ENCODE assay signal across 17 cellular contexts in the genomic region with DNA sequence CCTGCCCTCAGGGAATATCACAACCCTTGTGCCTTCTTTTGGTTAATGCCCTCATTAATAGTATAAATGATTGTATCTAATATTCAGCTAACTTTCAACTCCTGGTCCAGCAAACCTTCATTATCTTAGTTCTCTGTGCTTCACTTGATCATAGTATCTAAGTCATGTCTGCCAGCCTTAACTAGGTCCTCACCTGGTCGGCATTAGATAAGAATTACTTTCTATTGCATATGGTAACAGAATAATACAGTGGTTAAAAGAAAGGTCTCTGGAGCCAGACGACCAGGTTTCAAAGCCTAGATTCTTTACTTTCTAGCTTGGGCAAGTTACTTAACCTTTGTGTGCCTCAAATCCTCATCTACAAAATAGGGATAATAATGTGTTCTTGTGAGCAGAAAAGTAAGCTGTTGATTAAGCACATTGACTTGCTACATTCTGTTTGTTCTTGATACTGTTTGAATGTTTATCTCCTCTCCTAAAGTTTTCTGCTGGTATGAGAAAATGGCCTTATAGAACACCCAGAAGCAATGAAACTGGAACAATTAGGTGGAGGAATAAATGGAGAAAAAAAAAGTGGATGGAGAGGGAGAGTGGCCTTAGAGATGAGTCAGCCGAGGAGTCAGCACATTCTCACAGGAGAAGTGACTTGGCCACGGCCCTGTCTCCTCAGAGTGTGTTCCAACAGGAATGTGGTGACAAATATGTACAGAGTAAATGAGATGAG.
A peak's percentile ranks its signal among the peaks of the same experiment; 100 is the strongest.
DNase-seq lines count a peak whose midpoint lies in the region; TF ChIP-seq lines count a peak whose summit lies in the region.
"Had no signal": no experiment of that assay in that cellular context is flagged by ENCODE, and none has a peak within 500 bp of the region (broad histone marks: within the 10 kb centered on the region; RNA-seq: fewer than 3 reads in every experiment).

No MANE protein-coding gene starts in this region.

- no peak for TF ChIP-seq POLR2A in erythroblast (IDR thresholded peaks at IDR 0.05; ENCODE audit: low read length)

- no peak overlapping the region for H3K27ac Mint-ChIP-seq in CD8-positive, alpha-beta memory T cell
- H3K27ac Mint-ChIP-seq: activated naive CD8-positive, alpha-beta T cell treated with anti-CD3 and anti-CD28 coated beads, Interleukin-2, amount 10 ng/mL, durations not matched to agents 7 days and 5 days; CD4-positive, alpha-beta T cell; natural killer cell treated with Interleukin-12 subunit alpha and Interleukin-12 subunit beta and Interleukin-15 and Interleukin-18, amount 100 ng/mL, for 72 hours had no signal

- POLR2A ChIA-PET in CD8-positive, alpha-beta memory T cell (lab: Charles Lee): no interaction called here

- H3K27me3 Mint-ChIP-seq in CD8-positive, alpha-beta memory T cell: no peaks in the 10 kb centered on the region
- H3K27me3 Mint-ChIP-seq: activated naive CD8-positive, alpha-beta T cell treated with anti-CD3 and anti-CD28 coated beads, Interleukin-2, amount 10 ng/mL, durations not matched to agents 7 days and 5 days; CD4-positive, alpha-beta T cell; natural killer cell treated with Interleukin-12 subunit alpha and Interleukin-12 subunit beta and Interleukin-15 and Interleukin-18, amount 100 ng/mL, for 72 hours had no signal

- no peak overlapping the region for H3K4me3 Mint-ChIP-seq in CD8-positive, alpha-beta memory T cell
- H3K4me3 Mint-ChIP-seq: activated naive CD8-positive, alpha-beta T cell treated with anti-CD3 and anti-CD28 coated beads, Interleukin-2, amount 10 ng/mL, durations not matched to agents 7 days and 5 days; CD4-positive, alpha-beta T cell; natural killer cell treated with Interleukin-12 subunit alpha and Interleukin-12 subunit beta and Interleukin-15 and Interleukin-18, amount 100 ng/mL, for 72 hours had no signal

- H3K36me3 ChIP-seq in CD8-positive, alpha-beta memory T cell (ENCODE audit: insufficient read depth, low read length): no peaks in the 10 kb centered on the region
- H3K36me3 ChIP-seq: left ventricle myocardium inferior had no signal

- no peak overlapping the region for H3K27ac ChIP-seq in CD8-positive, alpha-beta memory T cell (ENCODE audit: low read depth, low read length)
- H3K27ac ChIP-seq: left ventricle myocardium inferior, VCaP had no signal

- CTCF ChIA-PET in CD8-positive, alpha-beta memory T cell (lab: Charles Lee): no interaction called here

- no peak overlapping the region for H3K4me3 ChIP-seq in CD8-positive, alpha-beta memory T cell (ENCODE audit: low read length)
- H3K4me3 ChIP-seq: left ventricle myocardium inferior had no signal

- peak; percentile 67 for DNase-seq in ELR (ENCODE audit: low read depth)
- peak; percentile 28 for DNase-seq in OCI-M1 (lab: John Stamatoyannopoulos, UW)
- DNase-seq in erythroblast (lab: John Stamatoyannopoulos, UW): peak; percentile 39 to 66
- DNase-seq in renal cortical epithelial cell (ENCODE audit: low read depth): peak; percentile 64
- DNase-seq in CD8-positive, alpha-beta memory T cell: no peak
- no peak for DNase-seq in KBM-7
- no peak for DNase-seq in NCI-H1436 (lab: John Stamatoyannopoulos, UW)
- DNase-seq in HUDEP-2 (lab: John Stamatoyannopoulos, UW; ENCODE audit: unreplicated experiment in 76 of 76): no peak
- DNase-seq: activated naive CD8-positive, alpha-beta T cell treated with anti-CD3 and anti-CD28 coated beads, Interleukin-2, amount 10 ng/mL, durations not matched to agents 7 days and 5 days; CD4-positive, alpha-beta T cell; cortex of kidney; Kasumi-1; left ventricle myocardium inferior; NCI-H2029; SK-N-SH had no signal

- in situ Hi-C loops in KBM-7 (cut with MboI; ENCODE audit: low pct_unique_long_range_greater_than_20kb, low sequenced_read_pairs): no loop called here

- no peaks in the 10 kb centered on the region for H3K4me1 Mint-ChIP-seq in CD8-positive, alpha-beta memory T cell
- H3K4me1 Mint-ChIP-seq: activated naive CD8-positive, alpha-beta T cell treated with anti-CD3 and anti-CD28 coated beads, Interleukin-2, amount 10 ng/mL, durations not matched to agents 7 days and 5 days had no signal

- peaks cover 1 to 11% (median 2%) of the 10 kb centered on the region in 5 donors for H3K9me3 Mint-ChIP-seq in CD8-positive, alpha-beta memory T cell
- H3K9me3 Mint-ChIP-seq: activated naive CD8-positive, alpha-beta T cell treated with anti-CD3 and anti-CD28 coated beads, Interleukin-2, amount 10 ng/mL, durations not matched to agents 7 days and 5 days had no signal

- no peaks in the 10 kb centered on the region for H3K9me3 ChIP-seq in CD8-positive, alpha-beta memory T cell (ENCODE audit: low read length)
- H3K9me3 ChIP-seq: left ventricle myocardium inferior, SK-N-SH had no signal

- H3K4me1 ChIP-seq in CD8-positive, alpha-beta memory T cell (ENCODE audit: insufficient read depth, low read length): no peaks in the 10 kb centered on the region

- no peaks in the 10 kb centered on the region for H3K27me3 ChIP-seq in CD8-positive, alpha-beta memory T cell (ENCODE audit: insufficient read depth, low read length, poor library complexity, severe bottlenecking)

- H3K36me3 Mint-ChIP-seq in CD8-positive, alpha-beta memory T cell: no peaks in the 10 kb centered on the region
- H3K36me3 Mint-ChIP-seq: activated naive CD8-positive, alpha-beta T cell treated with anti-CD3 and anti-CD28 coated beads, Interleukin-2, amount 10 ng/mL, durations not matched to agents 7 days and 5 days; natural killer cell treated with Interleukin-12 subunit alpha and Interleukin-12 subunit beta and Interleukin-15 and Interleukin-18, amount 100 ng/mL, for 72 hours had no signal

Comparison
In these comparisons a context has a peak if more than half of its experiments do, and no peak if none do; other contexts are left out.
1. DNase-seq: peak in ELR (single experiment), OCI-M1 (single experiment), erythroblast (2 of 2) and renal cortical epithelial cell (single experiment); none in CD8-positive, alpha-beta memory T cell (0 of 5), KBM-7 (single experiment), NCI-H1436 (single experiment) and HUDEP-2 (0 of 76).